In the genomic region with DNA sequence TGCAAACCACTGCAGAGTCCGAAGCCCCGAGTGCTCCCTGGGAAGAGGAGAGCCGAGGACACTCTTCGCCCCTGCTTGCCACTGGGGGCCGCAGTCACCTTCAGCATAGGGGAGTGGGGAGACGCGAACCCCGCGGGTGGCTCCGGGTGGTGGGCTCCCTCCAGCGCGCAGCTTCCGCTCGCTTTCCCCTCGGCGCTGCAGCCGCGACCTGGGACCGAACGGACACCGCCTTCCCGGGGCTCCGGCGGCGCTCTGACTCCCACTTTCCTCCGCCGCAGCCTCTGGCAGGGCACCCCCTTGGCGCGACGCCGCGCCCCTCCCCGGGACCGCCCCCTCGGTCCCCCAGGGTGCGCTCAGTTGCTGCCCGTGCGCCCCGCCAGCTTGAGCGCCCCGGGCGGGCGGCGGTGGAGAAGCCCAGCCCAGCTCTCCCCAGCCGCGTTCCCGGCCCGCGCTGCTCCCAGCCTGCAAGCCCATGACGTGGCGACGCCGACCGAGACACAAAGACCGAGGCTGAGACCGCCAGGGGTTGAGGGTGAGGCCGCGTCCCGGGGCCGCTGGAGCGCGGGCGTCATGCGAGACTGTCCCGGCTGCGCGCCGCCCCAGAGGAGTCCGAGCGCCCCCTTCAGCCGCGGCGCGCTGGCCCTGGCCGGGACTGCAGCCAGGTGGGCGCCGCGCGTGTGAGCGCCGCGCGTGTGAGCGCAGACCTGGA, we compare ENCODE assay signal across 8 cellular contexts. TPM values are rescaled to one million over a fixed set of nuclear protein-coding genes. Genes with fewer than 3 reads are reported as not detected.
A peak's percentile ranks its signal among the peaks of the same experiment; 100 is the strongest.
DNase-seq lines count a peak whose midpoint lies in the region; ATAC-seq and TF ChIP-seq lines count a peak whose summit lies in the region.

A gene with protein sequence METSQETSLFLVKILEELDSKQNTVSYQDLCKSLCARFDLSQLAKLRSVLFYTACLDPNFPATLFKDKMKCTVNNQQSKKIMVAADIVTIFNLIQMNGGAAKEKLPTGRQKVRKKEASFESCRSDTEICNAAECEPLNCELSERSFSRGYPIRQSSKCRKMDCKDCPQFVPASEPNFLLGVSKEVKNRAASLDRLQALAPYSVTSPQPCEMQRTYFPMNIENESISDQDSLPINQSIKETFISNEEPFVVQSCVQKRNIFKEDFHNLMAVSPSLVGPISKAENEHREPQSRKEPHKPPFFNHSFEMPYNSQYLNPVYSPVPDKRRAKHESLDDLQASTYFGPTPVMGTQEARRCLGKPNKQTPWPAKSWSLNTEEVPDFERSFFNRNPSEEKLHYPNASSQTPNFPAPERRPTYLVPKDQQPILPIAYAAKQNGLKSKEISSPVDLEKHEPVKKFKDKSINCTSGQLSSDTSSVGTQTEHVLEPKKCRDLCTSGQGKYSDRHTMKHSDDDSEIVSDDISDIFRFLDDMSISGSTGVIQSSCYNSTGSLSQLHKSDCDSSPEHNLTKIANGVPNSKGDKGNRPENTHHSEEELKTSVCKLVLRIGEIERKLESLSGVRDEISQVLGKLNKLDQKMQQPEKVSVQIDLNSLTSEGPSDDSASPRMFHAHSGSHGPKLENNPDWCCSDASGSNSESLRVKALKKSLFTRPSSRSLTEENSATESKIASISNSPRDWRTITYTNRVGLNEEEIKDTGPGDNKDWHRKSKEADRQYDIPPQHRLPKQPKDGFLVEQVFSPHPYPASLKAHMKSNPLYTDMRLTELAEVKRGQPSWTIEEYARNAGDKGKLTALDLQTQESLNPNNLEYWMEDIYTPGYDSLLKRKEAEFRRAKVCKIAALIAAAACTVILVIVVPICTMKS (plus strand): TSS at position 701 of the 709 bp plus-strand sequence. CDS start 23,812 bp downstream, outside the sequence.

- no peak for TF ChIP-seq POLR2A in lower leg skin (IDR thresholded peaks at IDR 0.05)
- no peak for TF ChIP-seq POLR2A in upper lobe of left lung (IDR thresholded peaks at IDR 0.05)

- no peak for TF ChIP-seq EP300 in upper lobe of left lung (IDR thresholded peaks at IDR 0.05)

- WGBS in lower leg skin, 2 donors: 0 to 1% methylated on average over 5 to 29 of the region's 84 CpGs
- 0 to 5% methylated on average over 13 to 41 of the region's 84 CpGs for WGBS in upper lobe of left lung, 2 donors

- H3K36me3 ChIP-seq in colonic mucosa (no peaks in the 10 kb centered on the region), upper lobe of left lung (no peaks in the 10 kb centered on the region)

- DNase-seq in ELR (ENCODE audit: low read depth) (peak; percentile 65), LNCaP clone FGC (ENCODE audit: low read depth) (no peak), colonic mucosa (no peak), lower leg skin (ENCODE audit: low spot score in 2 of 2) (no peak), upper lobe of left lung (peak in 1 of 2 donors; percentile 86), cortex of kidney (lab: John Stamatoyannopoulos, UW) (no peak), NOMO-1 (lab: John Stamatoyannopoulos, UW; ENCODE audit: unreplicated experiment in 2 of 2) (no peak)

- H3K9ac ChIP-seq in colonic mucosa (ENCODE audit: low read depth in 2 of 2, low read length in 2 of 2): peak within 1 kb of the TSS in 1 of 2 donors; percentile 24

- ATAC-seq in upper lobe of left lung (ENCODE audit: low FRiP score in 2 of 2): peak in 1 of 2 donors; percentile 87
- ATAC-seq in GM21529 (IDR thresholded peaks at IDR 0.05; ENCODE audit: unreplicated experiment): no peak

- no peak within 1 kb of the TSS for H3K27ac ChIP-seq in colonic mucosa
- no peak within 1 kb of the TSS for H3K27ac ChIP-seq in upper lobe of left lung

- peak within 1 kb of the TSS; percentile 47 for H3K4me3 ChIP-seq in LNCaP clone FGC (ENCODE audit: low read depth, low read length)
- peak within 1 kb of the TSS; percentile 25 for H3K4me3 ChIP-seq in colonic mucosa
- peak within 1 kb of the TSS; percentile 7 for H3K4me3 ChIP-seq in lower leg skin (ENCODE audit: low read depth, poor library complexity, severe bottlenecking)
- H3K4me3 ChIP-seq in upper lobe of left lung: peak within 1 kb of the TSS in 3 of 4 donors; percentile 28 to 39 (median 35)

- peaks cover 35% of the 10 kb centered on the region for H3K27me3 ChIP-seq in colonic mucosa
- peaks cover 0 to 22% (median 14%) of the 10 kb centered on the region in 4 donors for H3K27me3 ChIP-seq in upper lobe of left lung

- peak; percentile 60 for TF ChIP-seq CTCF in LNCaP clone FGC (IDR thresholded peaks at IDR 0.05; ENCODE audit: control insufficient read depth, extremely low read depth, insufficient read depth)
- no peak for TF ChIP-seq CTCF in colonic mucosa (IDR thresholded peaks at IDR 0.05)
- no peak for TF ChIP-seq CTCF in lower leg skin (IDR thresholded peaks at IDR 0.05)
- TF ChIP-seq CTCF in upper lobe of left lung (IDR thresholded peaks at IDR 0.05): no peak

- H3K9me3 ChIP-seq in colonic mucosa: no peaks in the 10 kb centered on the region
- H3K9me3 ChIP-seq in upper lobe of left lung: no peaks in the 10 kb centered on the region

- intact Hi-C loops in colonic mucosa (cut with DNase I) (no loop called here), lower leg skin (cut with DNase I; ENCODE audit: low total_unique reads) (no loop called here)

- H3K4me1 ChIP-seq in colonic mucosa (no peaks in the 10 kb centered on the region), upper lobe of left lung (peaks cover 9 to 24% (median 16%) of the 10 kb centered on the region in 4 donors)

RNA-seq across cellular contexts. Expression of the gene that starts here (rescaled TPM):
- total RNA-seq in colonic mucosa (under 1 TPM; 0.25 to 0.35 TPM), lower leg skin (under 1 TPM; 0.25 to 0.64 (median 0.33) TPM), upper lobe of left lung (under 1 TPM in 5 of 6 donors, not detected in 1; 0.15 to 0.67 (median 0.30) TPM)
